Comparison of ENCODE assay signal across 21 cellular contexts in genomic region chr1:29044010-29044409, GRCh38.
DNase-seq lines count a peak whose midpoint lies in the region; ATAC-seq lines count a peak whose summit lies in the region.
"Had no signal": no experiment of that assay in that cellular context is flagged by ENCODE, and none has a peak within 500 bp of the region (broad histone marks: within the 10 kb centered on the region; RNA-seq: fewer than 3 reads in every experiment).

No MANE protein-coding gene starts in this region.

- H3K9ac ChIP-seq in GM23248 = no peak overlapping the region

- H3K4me3 Mint-ChIP-seq in activated naive CD4-positive, alpha-beta T cell treated with anti-CD3 and anti-CD28 coated beads for 36 hours = no peak overlapping the region
- H3K4me3 Mint-ChIP-seq in activated naive CD8-positive, alpha-beta T cell treated with anti-CD3 and anti-CD28 coated beads, Interleukin-2, amount 50 U/mL, for 24 hours = no peak overlapping the region
- H3K4me3 Mint-ChIP-seq in stimulated activated memory B cell treated with anti-CD40 and anti-IgM and Interleukin-4, amounts not matched to agents 10 μg/mL and 1 μg/mL and 100 μg/mL, for 72 hours = no peak overlapping the region
- H3K4me3 Mint-ChIP-seq in activated T-helper 2 cell treated with anti-CD3 and anti-CD28 coated beads, Interferon-gamma antibody, Interleukin-2, Interleukin-4, amounts not matched to agents 10 μg/mL and 5 μg/mL and 100 μg/mL, durations not matched to agents 14 hours and 24 hours and 36 hours (ENCODE audit: low read depth) = no peak overlapping the region
- H3K4me3 Mint-ChIP-seq: HFFc6 had no signal

- in situ Hi-C loops in GM23248 (cut with MboI) = loop anchor here (10.0 kb wide), 1 partner anchor 151 kb away; no protein-coding TSS in a partner anchor

- H3K9me2 ChIP-seq in GM23248 (ENCODE audit: insufficient read depth) = no peaks in the 10 kb centered on the region

- no peaks in the 10 kb centered on the region for H3K9me3 Mint-ChIP-seq in activated naive CD4-positive, alpha-beta T cell treated with anti-CD3 and anti-CD28 coated beads for 36 hours
- H3K9me3 Mint-ChIP-seq in activated naive CD4-positive, alpha-beta T cell treated with anti-CD3 and anti-CD28 coated beads, Interleukin-2, amount 50 U/mL, for 72 hours = no peaks in the 10 kb centered on the region
- no peaks in the 10 kb centered on the region for H3K9me3 Mint-ChIP-seq in activated naive CD8-positive, alpha-beta T cell treated with anti-CD3 and anti-CD28 coated beads, Interleukin-2, amount 50 U/mL, for 24 hours
- H3K9me3 Mint-ChIP-seq in stimulated activated memory B cell treated with anti-CD40 and anti-IgM and Interleukin-4, amounts not matched to agents 10 μg/mL and 1 μg/mL and 100 μg/mL, for 72 hours = no peaks in the 10 kb centered on the region
- no peaks in the 10 kb centered on the region for H3K9me3 Mint-ChIP-seq in activated T-helper 2 cell treated with anti-CD3 and anti-CD28 coated beads, Interferon-gamma antibody, Interleukin-2, Interleukin-4, amounts not matched to agents 10 μg/mL and 5 μg/mL and 100 μg/mL, durations not matched to agents 14 hours and 24 hours and 36 hours
- H3K9me3 Mint-ChIP-seq: CD4-positive, alpha-beta memory T cell; HFFc6 had no signal

- no peaks in the 10 kb centered on the region for H3K36me3 ChIP-seq in GM23248 (ENCODE audit: low read depth)
- H3K36me3 ChIP-seq: MG63 had no signal

- no peak for DNase-seq in activated naive CD4-positive, alpha-beta T cell treated with anti-CD3 and anti-CD28 coated beads for 36 hours
- no peak for DNase-seq in activated naive CD4-positive, alpha-beta T cell treated with anti-CD3 and anti-CD28 coated beads, Interleukin-2, amount 50 U/mL, for 72 hours (ENCODE audit: low spot score in 2 of 2)
- DNase-seq in GM23248 (no peak), AG08396 (ENCODE audit: low spot score) (no peak)
- DNase-seq in activated naive CD8-positive, alpha-beta T cell treated with anti-CD3 and anti-CD28 coated beads, Interleukin-2, amount 50 U/mL, for 24 hours = no peak
- DNase-seq in activated T-helper 2 cell treated with anti-CD3 and anti-CD28 coated beads, Interferon-gamma antibody, Interleukin-2, Interleukin-4, amounts not matched to agents 10 μg/mL and 5 μg/mL and 100 μg/mL, durations not matched to agents 14 hours and 24 hours and 36 hours (ENCODE audit: low spot score) = no peak
- DNase-seq: C1 segment of cervical spinal cord; Caco-2; CD4-positive, alpha-beta memory T cell; GOT3; HFFc6; KG1; MG63; NCI-H2029; NCI-H446; NCI-H524 treated with DMSO at 0.1 percent for 48 hours; NCI-H774; PC-3 had no signal

- CTCF ChIA-PET in activated naive CD4-positive, alpha-beta T cell treated with anti-CD3 and anti-CD28 coated beads for 36 hours (lab: Charles Lee) = interaction anchor here (1.3 to 2.2 kb wide), 2 partner anchors 11 to 167 kb away, joined by 3 to 6 read pairs; no protein-coding TSS in a partner anchor

- H3K27me3 ChIP-seq in GM23248 (replicated peaks; ENCODE audit: insufficient read depth) = no peaks in the 10 kb centered on the region
- H3K27me3 ChIP-seq: MG63 had no signal

- no peak overlapping the region for H3K4me2 ChIP-seq in GM23248 (ENCODE audit: unreplicated experiment)

- no peaks in the 10 kb centered on the region for H3K79me2 ChIP-seq in GM23248 (ENCODE audit: insufficient read depth)

- H3K9me3 ChIP-seq in GM23248 (ENCODE audit: low read depth) = no peaks in the 10 kb centered on the region
- H3K9me3 ChIP-seq: Caco-2, HAP-1, MG63 had no signal

- H3K27ac Mint-ChIP-seq in activated naive CD4-positive, alpha-beta T cell treated with anti-CD3 and anti-CD28 coated beads for 36 hours = peak overlapping the region; percentile 85
- H3K27ac Mint-ChIP-seq in activated naive CD4-positive, alpha-beta T cell treated with anti-CD3 and anti-CD28 coated beads, Interleukin-2, amount 50 U/mL, for 72 hours = peak overlapping the region in 1 of 2 donors; percentile 30
- H3K27ac Mint-ChIP-seq in activated naive CD8-positive, alpha-beta T cell treated with anti-CD3 and anti-CD28 coated beads, Interleukin-2, amount 50 U/mL, for 24 hours = peak overlapping the region; percentile 80
- peak overlapping the region; percentile 12 for H3K27ac Mint-ChIP-seq in stimulated activated memory B cell treated with anti-CD40 and anti-IgM and Interleukin-4, amounts not matched to agents 10 μg/mL and 1 μg/mL and 100 μg/mL, for 72 hours
- H3K27ac Mint-ChIP-seq in activated T-helper 2 cell treated with anti-CD3 and anti-CD28 coated beads, Interferon-gamma antibody, Interleukin-2, Interleukin-4, amounts not matched to agents 10 μg/mL and 5 μg/mL and 100 μg/mL, durations not matched to agents 14 hours and 24 hours and 36 hours = no peak overlapping the region
- H3K27ac Mint-ChIP-seq: HFFc6 had no signal

- no peaks in the 10 kb centered on the region for H3K4me1 ChIP-seq in GM23248 (ENCODE audit: insufficient read depth)
- H3K4me1 ChIP-seq: Caco-2, HAP-1 had no signal

- H3K27me3 Mint-ChIP-seq in activated naive CD4-positive, alpha-beta T cell treated with anti-CD3 and anti-CD28 coated beads for 36 hours (ENCODE audit: low read depth) = no peaks in the 10 kb centered on the region
- H3K27me3 Mint-ChIP-seq in activated naive CD8-positive, alpha-beta T cell treated with anti-CD3 and anti-CD28 coated beads, Interleukin-2, amount 50 U/mL, for 24 hours = no peaks in the 10 kb centered on the region
- H3K27me3 Mint-ChIP-seq in stimulated activated memory B cell treated with anti-CD40 and anti-IgM and Interleukin-4, amounts not matched to agents 10 μg/mL and 1 μg/mL and 100 μg/mL, for 72 hours = no peaks in the 10 kb centered on the region
- no peaks in the 10 kb centered on the region for H3K27me3 Mint-ChIP-seq in activated T-helper 2 cell treated with anti-CD3 and anti-CD28 coated beads, Interferon-gamma antibody, Interleukin-2, Interleukin-4, amounts not matched to agents 10 μg/mL and 5 μg/mL and 100 μg/mL, durations not matched to agents 14 hours and 24 hours and 36 hours (ENCODE audit: low read depth)
- H3K27me3 Mint-ChIP-seq: CD4-positive, alpha-beta memory T cell had no signal

- peaks cover 20% of the 10 kb centered on the region for H3K36me3 Mint-ChIP-seq in activated naive CD4-positive, alpha-beta T cell treated with anti-CD3 and anti-CD28 coated beads for 36 hours (ENCODE audit: low read depth)
- peaks cover 0 to 31% of the 10 kb centered on the region in 2 donors for H3K36me3 Mint-ChIP-seq in activated naive CD4-positive, alpha-beta T cell treated with anti-CD3 and anti-CD28 coated beads, Interleukin-2, amount 50 U/mL, for 72 hours
- peaks cover 33% of the 10 kb centered on the region for H3K36me3 Mint-ChIP-seq in activated naive CD8-positive, alpha-beta T cell treated with anti-CD3 and anti-CD28 coated beads, Interleukin-2, amount 50 U/mL, for 24 hours (ENCODE audit: low read depth)
- peaks cover 38% of the 10 kb centered on the region for H3K36me3 Mint-ChIP-seq in stimulated activated memory B cell treated with anti-CD40 and anti-IgM and Interleukin-4, amounts not matched to agents 10 μg/mL and 1 μg/mL and 100 μg/mL, for 72 hours
- H3K36me3 Mint-ChIP-seq in activated T-helper 2 cell treated with anti-CD3 and anti-CD28 coated beads, Interferon-gamma antibody, Interleukin-2, Interleukin-4, amounts not matched to agents 10 μg/mL and 5 μg/mL and 100 μg/mL, durations not matched to agents 14 hours and 24 hours and 36 hours (ENCODE audit: low read depth) = peaks cover 26% of the 10 kb centered on the region

- no peaks in the 10 kb centered on the region for H3F3A ChIP-seq in GM23248 (ENCODE audit: insufficient read depth)

- peaks cover 42% of the 10 kb centered on the region for H3K4me1 Mint-ChIP-seq in activated naive CD4-positive, alpha-beta T cell treated with anti-CD3 and anti-CD28 coated beads for 36 hours (ENCODE audit: low read depth)
- H3K4me1 Mint-ChIP-seq in activated naive CD8-positive, alpha-beta T cell treated with anti-CD3 and anti-CD28 coated beads, Interleukin-2, amount 50 U/mL, for 24 hours = peaks cover 29% of the 10 kb centered on the region
- no peaks in the 10 kb centered on the region for H3K4me1 Mint-ChIP-seq in stimulated activated memory B cell treated with anti-CD40 and anti-IgM and Interleukin-4, amounts not matched to agents 10 μg/mL and 1 μg/mL and 100 μg/mL, for 72 hours
- peaks cover 6% of the 10 kb centered on the region for H3K4me1 Mint-ChIP-seq in activated T-helper 2 cell treated with anti-CD3 and anti-CD28 coated beads, Interferon-gamma antibody, Interleukin-2, Interleukin-4, amounts not matched to agents 10 μg/mL and 5 μg/mL and 100 μg/mL, durations not matched to agents 14 hours and 24 hours and 36 hours (ENCODE audit: low read depth)

- H3K4me3 ChIP-seq in GM23248 = no peak overlapping the region
- H3K4me3 ChIP-seq: GM12878, HAP-1, MG63 had no signal

- no peak overlapping the region for H3K27ac ChIP-seq in GM23248

- intact Hi-C loops in activated naive CD4-positive, alpha-beta T cell treated with anti-CD3 and anti-CD28 coated beads for 36 hours (cut with micrococcal nuclease) = loop anchor here (5.0 kb wide), 2 partner anchors 78 to 138 kb away; partner anchors contain the start of genes SRSF4 and TMEM200B
- intact Hi-C loops in activated T-helper 2 cell treated with anti-CD3 and anti-CD28 coated beads, Interferon-gamma antibody, Interleukin-2, Interleukin-4, amounts not matched to agents 10 μg/mL and 5 μg/mL and 100 μg/mL, durations not matched to agents 14 hours and 24 hours and 36 hours (cut with micrococcal nuclease) = no loop called here

- no peaks in the 10 kb centered on the region for H4K20me1 ChIP-seq in GM23248 (ENCODE audit: insufficient read depth)

- H2AFZ ChIP-seq in GM23248 = peak overlapping the region; percentile 51; the same call in 1 of the 2 replicates

- no peak for ATAC-seq in activated naive CD4-positive, alpha-beta T cell treated with anti-CD3 and anti-CD28 coated beads, Interleukin-2, amount 50 U/mL, for 72 hours
- ATAC-seq in activated naive CD8-positive, alpha-beta T cell treated with anti-CD3 and anti-CD28 coated beads, Interleukin-2, amount 50 U/mL, for 24 hours = no peak
- ATAC-seq in stimulated activated memory B cell treated with anti-CD40 and anti-IgM and Interleukin-4, amounts not matched to agents 10 μg/mL and 1 μg/mL and 100 μg/mL, for 72 hours = no peak
- ATAC-seq: GM12878, PC-3 had no signal
